Comparison of ENCODE assay signal across 1 cellular context in the genomic region with DNA sequence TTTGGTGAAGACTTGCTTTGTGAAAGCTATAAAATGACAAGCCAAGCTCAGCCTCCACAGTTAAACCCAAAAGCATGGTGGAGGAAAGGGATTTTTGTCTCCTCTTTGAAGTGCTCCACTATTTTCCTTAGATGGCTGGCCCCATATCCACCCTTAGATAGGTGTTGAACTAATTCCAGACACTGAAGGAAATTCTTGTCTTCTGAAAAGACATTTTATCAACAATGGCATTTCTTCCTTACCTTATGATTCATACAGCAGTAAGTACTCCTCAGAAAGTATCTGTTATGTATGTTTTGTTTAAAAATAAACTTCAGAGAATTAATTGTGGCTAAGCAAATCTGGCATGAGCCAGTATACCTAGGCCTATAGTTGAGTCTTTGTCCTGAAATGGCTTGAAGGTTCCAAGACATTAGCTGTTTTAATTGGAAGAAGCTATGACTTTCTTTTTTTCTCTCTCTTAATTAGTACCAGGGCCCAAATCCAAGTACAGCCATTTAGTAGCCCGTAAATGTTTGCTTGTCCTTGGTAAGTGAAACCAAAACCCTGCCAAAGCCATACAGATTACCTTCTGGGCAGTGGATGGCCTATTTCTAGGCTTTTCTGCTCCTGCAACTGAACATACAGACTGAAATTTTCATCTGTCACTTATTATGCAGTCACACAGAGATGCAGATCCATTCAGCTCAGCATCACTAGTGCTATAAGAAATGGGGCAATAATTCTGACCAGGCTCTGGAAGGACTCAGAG.
TF ChIP-seq lines count a peak whose summit lies in the region.

No MANE protein-coding gene starts in this region.

TF ChIP-seq in endothelial cell of umbilical vein, 7 proteins besides CTCF, POLR2A, EP300 and RAD21:
- no peak for TF ChIP-seq EZH2 (IDR thresholded peaks at IDR 0.05; ENCODE audit: borderline replicate concordance, low read depth, low read length, severe bottlenecking)
- peak; percentile 45 for TF ChIP-seq FOS (IDR thresholded peaks at IDR 0.05; ENCODE audit: borderline replicate concordance, insufficient read depth, low read length)
